ENCODE assay signal across 16 cellular contexts in genomic region chr11:33310720-33311500, GRCh38. TPM values are rescaled to one million over a fixed set of nuclear protein-coding genes. Genes with fewer than 3 reads are reported as not detected.
DNase-seq lines count a peak whose midpoint lies in the region; ATAC-seq and TF ChIP-seq lines count a peak whose summit lies in the region.
"Had no signal": no experiment of that assay in that cellular context is flagged by ENCODE, and none has a peak within 500 bp of the region (broad histone marks: within the 10 kb centered on the region; RNA-seq: fewer than 3 reads in every experiment).

No MANE protein-coding gene starts in this region.

- intact Hi-C loops in ovary (cut with DNase I): loop anchor here in 1 of 4 donors (10.0 kb wide), 1 partner anchor 46 kb away; no protein-coding TSS in a partner anchor

- TF ChIP-seq POLR2A in ovary (IDR thresholded peaks at IDR 0.05): no peak

- peak overlapping the region; percentile 45 for H3K4me2 ChIP-seq in BLaER1

- DNase-seq in H7: peak; percentile 33
- peak; percentile 82 for DNase-seq in astrocyte of the cerebellum (ENCODE audit: low read depth)
- DNase-seq in kidney tubule cell (ENCODE audit: low spot score): peak; percentile 33
- no peak for DNase-seq in ovary
- DNase-seq in KBM-7: no peak
- DNase-seq in WERI-Rb-1: no peak
- DNase-seq: activated CD8-positive, alpha-beta memory T cell treated with anti-CD3 and anti-CD28 coated beads, Interleukin-2, amount 50 U/mL, for 4 hours; activated naive CD8-positive, alpha-beta T cell treated with anti-CD3 and anti-CD28 coated beads, Interleukin-2, amount 50 U/mL, for 24 hours; DMS79 treated with DMSO at 0.1 percent for 48 hours; glutamatergic neuron; NCI-H146; SHP77 treated with DMSO at 0.1 percent for 48 hours; stimulated activated CD4-positive, alpha-beta T cell treated with anti-CD3 and anti-CD28 coated beads, Interleukin-4, amount 100 ng/mL, for 4 hours; stimulated activated naive CD4-positive, alpha-beta T cell had no signal

- TF ChIP-seq EP300 in ovary (IDR thresholded peaks at IDR 0.05): no peak

- in situ Hi-C loops in astrocyte of the cerebellum (cut with HindIII; ENCODE audit: low sequenced_read_pairs): no loop called here
- in situ Hi-C loops in KBM-7 (cut with MboI; ENCODE audit: low pct_unique_long_range_greater_than_20kb, low sequenced_read_pairs): no loop called here

- H4K20me1 ChIP-seq in BLaER1: peaks cover 78% of the 10 kb centered on the region

- H3K9me3 ChIP-seq in BLaER1: no peaks in the 10 kb centered on the region
- no peaks in the 10 kb centered on the region for H3K9me3 ChIP-seq in ovary
- H3K9me3 ChIP-seq in WERI-Rb-1 (ENCODE audit: severe bottlenecking): no peaks in the 10 kb centered on the region

- H3K36me3 ChIP-seq in BLaER1 (peaks cover 21% of the 10 kb centered on the region; the same call in 1 of the 2 replicates), H7 (replicated peaks; ENCODE audit: control insufficient read depth, insufficient read depth, low read length) (no peaks in the 10 kb centered on the region), ovary (no peaks in the 10 kb centered on the region), WERI-Rb-1 (no peaks in the 10 kb centered on the region)

- WGBS in ovary, 3 donors: 85 to 93% (median 90%) methylated on average over 9 of the region's 9 CpGs

- ATAC-seq in HG03097 (IDR thresholded peaks at IDR 0.05; ENCODE audit: low FRiP score, unreplicated experiment): no peak
- ATAC-seq: activated naive CD8-positive, alpha-beta T cell treated with anti-CD3 and anti-CD28 coated beads, Interleukin-2, amount 50 U/mL, for 24 hours had no signal

- H3K27me3 ChIP-seq in BLaER1 (no peaks in the 10 kb centered on the region), H7 (ENCODE audit: control insufficient read depth, insufficient read depth, low read length) (no peaks in the 10 kb centered on the region), ovary (no peaks in the 10 kb centered on the region), WERI-Rb-1 (ENCODE audit: insufficient read depth, low read depth, severe bottlenecking) (no peaks in the 10 kb centered on the region)

- H3K4me1 ChIP-seq in BLaER1 (peaks cover 22% of the 10 kb centered on the region), ovary (ENCODE audit: insufficient read depth) (peaks cover 8% of the 10 kb centered on the region)

- peak overlapping the region; percentile 45 for H3K27ac ChIP-seq in BLaER1
- no peak overlapping the region for H3K27ac ChIP-seq in ovary
- no peak overlapping the region for H3K27ac ChIP-seq in WERI-Rb-1

- H3K4me3 ChIP-seq in BLaER1: no peak overlapping the region
- H3K4me3 ChIP-seq in H7 (ENCODE audit: insufficient read depth, low read depth, low read length): no peak overlapping the region
- H3K4me3 ChIP-seq in astrocyte of the cerebellum (ENCODE audit: low read depth, low read length): no peak overlapping the region
- no peak overlapping the region for H3K4me3 ChIP-seq in ovary
- no peak overlapping the region for H3K4me3 ChIP-seq in WERI-Rb-1 (ENCODE audit: low read depth, low read length)

- TF ChIP-seq CTCF in astrocyte of the cerebellum (IDR thresholded peaks at IDR 0.05; ENCODE audit: low read depth, low read length, missing control alignments) (no peak), ovary (IDR thresholded peaks at IDR 0.05) (no peak), WERI-Rb-1 (IDR thresholded peaks at IDR 0.05; ENCODE audit: low read depth, low read length) (no peak)

- no peak overlapping the region for H3K9ac ChIP-seq in BLaER1

RNA-seq across cellular contexts. Expression of gene HIPK3, which starts 53.7 kb away (rescaled TPM):
- total RNA-seq in H7 (2014; rRNA removed; shearing (Covaris generic)): 18.9 and 23.0 TPM in 2 replicates
- total RNA-seq in ovary: 100 to 1,000 TPM; 148 to 252 (median 182) TPM
- 10 to 100 TPM; 28.0 to 33.2 TPM for polyA plus RNA-seq in ovary

Comparison
In these comparisons a context has a peak if more than half of its experiments do, and no peak if none do; other contexts are left out.
1. DNase-seq: peak in H7 (single experiment), astrocyte of the cerebellum (single experiment) and kidney tubule cell (single experiment); none in ovary (0 of 5), KBM-7 (single experiment) and WERI-Rb-1 (single experiment).